20 cellular contexts compared by ENCODE assay signal in genomic region chr18:79806976-79807841, GRCh38. TPM values are rescaled to one million over a fixed set of nuclear protein-coding genes. Genes with fewer than 3 reads are reported as not detected.
"Had no signal": no experiment of that assay in that cellular context is flagged by ENCODE, and none has a peak within 500 bp of the region (broad histone marks: within the 10 kb centered on the region; RNA-seq: fewer than 3 reads in every experiment).

No MANE protein-coding gene starts in this region.

- H3K27me3 ChIP-seq: colonic mucosa, ovary, upper lobe of left lung, vagina had no signal

- H3K4me3 ChIP-seq: colonic mucosa, hepatocyte, mucosa of descending colon, ovary, smooth muscle cell, tibial artery, upper lobe of left lung, vagina had no signal

- H3K36me3 ChIP-seq: colonic mucosa, ovary, tibial artery, upper lobe of left lung, vagina had no signal

- H3K9me3 ChIP-seq: colonic mucosa, mucosa of descending colon, ovary, tibial artery, upper lobe of left lung, vagina had no signal

- H3K79me2 ChIP-seq: hepatocyte had no signal

- H3K4me1 ChIP-seq: colonic mucosa, tibial artery, upper lobe of left lung, vagina had no signal

- H2AFZ ChIP-seq: hepatocyte had no signal

- H3K4me2 ChIP-seq: hepatocyte, smooth muscle cell had no signal

- DNase-seq: colonic mucosa; effector CD4-positive, alpha-beta T cell; foreskin melanocyte; left colon; left ventricle myocardium superior; mucosa of descending colon; naive thymus-derived CD8-positive, alpha-beta T cell; nucleus accumbens; ovary; stimulated activated CD4-positive, alpha-beta T cell treated with anti-CD3 and anti-CD28 coated beads, Interleukin-4, amount 100 ng/mL, for 1 hour; tibial artery; upper lobe of left lung had no signal

- ATAC-seq: left colon; left ventricle myocardium superior; mucosa of descending colon; naive thymus-derived CD8-positive, alpha-beta T cell; right cardiac atrium; stimulated activated memory B cell treated with anti-CD40 and anti-IgM and Interleukin-4, amounts not matched to agents 10 μg/mL and 1 μg/mL and 100 μg/mL, for 72 hours had no signal

- H3K27ac ChIP-seq: colonic mucosa, hepatocyte, ovary, tibial artery, upper lobe of left lung, vagina had no signal

RNA-seq across cellular contexts. Expression of gene KCNG2, which starts 9.5 kb away (rescaled TPM):
- total RNA-seq: hepatocyte; kidney epithelial cell; left colon; left ventricle myocardium superior; naive thymus-derived CD8-positive, alpha-beta T cell; neural crest cell; progenitor cell of endocrine pancreas; smooth muscle cell; vagina had no signal
- polyA plus RNA-seq: hepatocyte; naive thymus-derived CD8-positive, alpha-beta T cell; right cardiac atrium had no signal
